34 cellular contexts compared by ENCODE assay signal in genomic region chr3:35044185-35044584, GRCh38.
"Had no signal": no experiment of that assay in that cellular context is flagged by ENCODE, and none has a peak within 500 bp of the region (broad histone marks: within the 10 kb centered on the region; RNA-seq: fewer than 3 reads in every experiment).

No MANE protein-coding gene starts in this region.

- H3K9me3 ChIP-seq: adrenal gland, body of pancreas, esophagus squamous epithelium, gastroesophageal sphincter had no signal

- H3K27ac ChIP-seq: adrenal gland, body of pancreas, epithelial cell of prostate, esophagus squamous epithelium, gastroesophageal sphincter had no signal

- H3K36me3 Mint-ChIP-seq: activated CD4-positive, alpha-beta memory T cell treated with anti-CD3 and anti-CD28 coated beads for 36 hours; activated CD8-positive, alpha-beta memory T cell treated with anti-CD3 and anti-CD28 coated beads, Interleukin-2, amount 10 ng/mL, durations not matched to agents 7 days and 5 days; activated naive CD4-positive, alpha-beta T cell treated with anti-CD3 and anti-CD28 coated beads, Interleukin-2, amount 50 U/mL, for 24 hours; activated naive CD8-positive, alpha-beta T cell treated with anti-CD3 and anti-CD28 coated beads for 36 hours had no signal

- H3K4me1 Mint-ChIP-seq: activated CD4-positive, alpha-beta T cell treated with anti-CD3 and anti-CD28 coated beads for 36 hours; activated CD4-positive, alpha-beta T cell treated with anti-CD3 and anti-CD28 coated beads, Interleukin-2, amount 10 ng/mL, durations not matched to agents 24 days and 14 days; activated CD8-positive, alpha-beta memory T cell treated with anti-CD3 and anti-CD28 coated beads, Interleukin-2, amount 10 ng/mL, durations not matched to agents 7 days and 5 days; activated naive CD4-positive, alpha-beta T cell treated with anti-CD3 and anti-CD28 coated beads, Interleukin-2, amount 50 U/mL, for 24 hours; activated naive CD8-positive, alpha-beta T cell treated with anti-CD3 and anti-CD28 coated beads for 36 hours; activated naive CD8-positive, alpha-beta T cell treated with anti-CD3 and anti-CD28 coated beads, Interleukin-2, amount 50 U/mL, for 24 hours had no signal

- H3K4me3 Mint-ChIP-seq: activated CD4-positive, alpha-beta memory T cell treated with anti-CD3 and anti-CD28 coated beads for 36 hours; activated CD4-positive, alpha-beta T cell treated with anti-CD3 and anti-CD28 coated beads for 36 hours; activated CD4-positive, alpha-beta T cell treated with anti-CD3 and anti-CD28 coated beads, Interleukin-2, amount 10 ng/mL, durations not matched to agents 24 days and 14 days; activated CD8-positive, alpha-beta memory T cell treated with anti-CD3 and anti-CD28 coated beads, Interleukin-2, amount 10 ng/mL, durations not matched to agents 7 days and 5 days; activated CD8-positive, alpha-beta T cell treated with anti-CD3 and anti-CD28 coated beads, Interleukin-2, amount 10 ng/mL, durations not matched to agents 7 days and 5 days; activated naive CD4-positive, alpha-beta T cell treated with anti-CD3 and anti-CD28 coated beads for 36 hours; activated naive CD4-positive, alpha-beta T cell treated with anti-CD3 and anti-CD28 coated beads, Interleukin-2, amount 50 U/mL, for 24 hours; activated naive CD8-positive, alpha-beta T cell treated with anti-CD3 and anti-CD28 coated beads for 36 hours; activated naive CD8-positive, alpha-beta T cell treated with anti-CD3 and anti-CD28 coated beads, Interleukin-2, amount 50 U/mL, for 24 hours; activated T-helper 1 cell treated with anti-CD3 and anti-CD28 coated beads, Interleukin-12 subunit alpha, Interleukin-12 subunit beta, Interleukin-2, Interleukin-4 antibody, amounts not matched to agents 30 ng/mL and 10 ng/mL and 1 ng/mL, durations not matched to agents 14 hours and 24 hours and 36 hours; effector memory CD8-positive, alpha-beta T cell had no signal

- H3K4me1 ChIP-seq: adrenal gland, esophagus squamous epithelium, gastroesophageal sphincter had no signal

- H3K9me3 Mint-ChIP-seq: activated CD4-positive, alpha-beta memory T cell treated with anti-CD3 and anti-CD28 coated beads for 36 hours; activated CD4-positive, alpha-beta T cell treated with anti-CD3 and anti-CD28 coated beads, Interleukin-2, amount 10 ng/mL, durations not matched to agents 24 days and 14 days; activated naive CD4-positive, alpha-beta T cell treated with anti-CD3 and anti-CD28 coated beads for 36 hours; activated naive CD4-positive, alpha-beta T cell treated with anti-CD3 and anti-CD28 coated beads, Interleukin-2, amount 50 U/mL, for 24 hours; activated naive CD8-positive, alpha-beta T cell treated with anti-CD3 and anti-CD28 coated beads for 36 hours; activated naive CD8-positive, alpha-beta T cell treated with anti-CD3 and anti-CD28 coated beads, Interleukin-2, amount 50 U/mL, for 24 hours; activated T-helper 1 cell treated with anti-CD3 and anti-CD28 coated beads, Interleukin-12 subunit alpha, Interleukin-12 subunit beta, Interleukin-2, Interleukin-4 antibody, amounts not matched to agents 30 ng/mL and 10 ng/mL and 1 ng/mL, durations not matched to agents 14 hours and 24 hours and 36 hours; activated T-helper 2 cell treated with anti-CD3 and anti-CD28 coated beads, Interferon-gamma antibody, Interleukin-2, Interleukin-4, amounts not matched to agents 10 μg/mL and 5 μg/mL and 100 μg/mL, durations not matched to agents 14 hours and 24 hours and 36 hours had no signal

- H3K4me3 ChIP-seq: adrenal gland, body of pancreas, esophagus squamous epithelium, gastroesophageal sphincter had no signal

- H3K27ac Mint-ChIP-seq: activated CD4-positive, alpha-beta memory T cell treated with anti-CD3 and anti-CD28 coated beads for 36 hours; activated CD4-positive, alpha-beta T cell treated with anti-CD3 and anti-CD28 coated beads for 36 hours; activated CD4-positive, alpha-beta T cell treated with anti-CD3 and anti-CD28 coated beads, Interleukin-2, amount 10 ng/mL, durations not matched to agents 24 days and 14 days; activated CD8-positive, alpha-beta memory T cell treated with anti-CD3 and anti-CD28 coated beads, Interleukin-2, amount 10 ng/mL, durations not matched to agents 7 days and 5 days; activated CD8-positive, alpha-beta T cell treated with anti-CD3 and anti-CD28 coated beads, Interleukin-2, amount 10 ng/mL, durations not matched to agents 7 days and 5 days; activated naive CD4-positive, alpha-beta T cell treated with anti-CD3 and anti-CD28 coated beads for 36 hours; activated naive CD4-positive, alpha-beta T cell treated with anti-CD3 and anti-CD28 coated beads, Interleukin-2, amount 50 U/mL, for 24 hours; activated naive CD8-positive, alpha-beta T cell treated with anti-CD3 and anti-CD28 coated beads for 36 hours; activated naive CD8-positive, alpha-beta T cell treated with anti-CD3 and anti-CD28 coated beads, Interleukin-2, amount 50 U/mL, for 24 hours; activated T-helper 1 cell treated with anti-CD3 and anti-CD28 coated beads, Interleukin-12 subunit alpha, Interleukin-12 subunit beta, Interleukin-2, Interleukin-4 antibody, amounts not matched to agents 30 ng/mL and 10 ng/mL and 1 ng/mL, durations not matched to agents 14 hours and 24 hours and 36 hours; activated T-helper 2 cell treated with anti-CD3 and anti-CD28 coated beads, Interferon-gamma antibody, Interleukin-2, Interleukin-4, amounts not matched to agents 10 μg/mL and 5 μg/mL and 100 μg/mL, durations not matched to agents 14 hours and 24 hours and 36 hours; effector memory CD8-positive, alpha-beta T cell had no signal

- ATAC-seq: activated CD4-positive, alpha-beta T cell treated with anti-CD3 and anti-CD28 coated beads for 36 hours; activated CD8-positive, alpha-beta memory T cell treated with anti-CD3 and anti-CD28 coated beads, Interleukin-2, amount 10 ng/mL, durations not matched to agents 7 days and 5 days; activated CD8-positive, alpha-beta T cell treated with anti-CD3 and anti-CD28 coated beads, Interleukin-2, amount 10 ng/mL, durations not matched to agents 7 days and 5 days; activated naive CD8-positive, alpha-beta T cell treated with anti-CD3 and anti-CD28 coated beads, Interleukin-2, amount 50 U/mL, for 24 hours; body of pancreas; effector memory CD8-positive, alpha-beta T cell; gastroesophageal sphincter had no signal

- FAIRE-seq: colon, endometrium, endothelial cell of umbilical vein had no signal

- H3K27me3 Mint-ChIP-seq: activated CD4-positive, alpha-beta memory T cell treated with anti-CD3 and anti-CD28 coated beads for 36 hours; activated CD4-positive, alpha-beta T cell treated with anti-CD3 and anti-CD28 coated beads for 36 hours; activated CD4-positive, alpha-beta T cell treated with anti-CD3 and anti-CD28 coated beads, Interleukin-2, amount 10 ng/mL, durations not matched to agents 24 days and 14 days; activated CD8-positive, alpha-beta memory T cell treated with anti-CD3 and anti-CD28 coated beads, Interleukin-2, amount 10 ng/mL, durations not matched to agents 7 days and 5 days; activated naive CD4-positive, alpha-beta T cell treated with anti-CD3 and anti-CD28 coated beads, Interleukin-2, amount 50 U/mL, for 24 hours; activated naive CD8-positive, alpha-beta T cell treated with anti-CD3 and anti-CD28 coated beads for 36 hours; activated naive CD8-positive, alpha-beta T cell treated with anti-CD3 and anti-CD28 coated beads, Interleukin-2, amount 50 U/mL, for 24 hours; effector memory CD8-positive, alpha-beta T cell had no signal

- H3K27me3 ChIP-seq: adrenal gland, body of pancreas, esophagus squamous epithelium, gastroesophageal sphincter had no signal

- H3K36me3 ChIP-seq: adrenal gland, esophagus squamous epithelium, gastroesophageal sphincter had no signal

- DNase-seq: activated CD4-positive, alpha-beta memory T cell treated with anti-CD3 and anti-CD28 coated beads for 36 hours; activated CD4-positive, alpha-beta T cell treated with anti-CD3 and anti-CD28 coated beads for 36 hours; activated CD4-positive, alpha-beta T cell treated with anti-CD3 and anti-CD28 coated beads, Interleukin-2, amount 10 ng/mL, durations not matched to agents 24 days and 14 days; activated CD4-positive, CD25-positive, alpha-beta regulatory T cell; activated CD4-positive, CD25-positive, alpha-beta regulatory T cell treated with anti-CD3 and anti-CD28 coated beads, Interleukin-2, amount 50 U/mL, for 72 hours; activated CD8-positive, alpha-beta memory T cell treated with anti-CD3 and anti-CD28 coated beads, Interleukin-2, amount 10 ng/mL, durations not matched to agents 7 days and 5 days; activated CD8-positive, alpha-beta memory T cell treated with anti-CD3 and anti-CD28 coated beads, Interleukin-2, amount 50 U/mL, for 4 hours; activated CD8-positive, alpha-beta T cell treated with anti-CD3 and anti-CD28 coated beads, Interleukin-2, amount 10 ng/mL, durations not matched to agents 7 days and 5 days; activated effector memory CD4-positive, alpha-beta T cell treated with anti-CD3 and anti-CD28 coated beads, Interleukin-2, amount 50 U/mL, for 16 hours; activated naive CD4-positive, alpha-beta T cell treated with anti-CD3 and anti-CD28 coated beads for 36 hours; activated naive CD8-positive, alpha-beta T cell treated with anti-CD3 and anti-CD28 coated beads for 36 hours; activated naive CD8-positive, alpha-beta T cell treated with anti-CD3 and anti-CD28 coated beads, Interleukin-2, amount 50 U/mL, for 24 hours; activated T-cell treated with anti-CD3 and anti-CD28 coated beads, Interleukin-2, amount 50 U/mL, for 1 hour; activated T-cell treated with anti-CD3 and anti-CD28 coated beads, Interleukin-2, amount 50 U/mL, for 48 hours; adrenal gland; amygdala; aorta; body of pancreas; caudate nucleus; cortex of kidney; dermis blood vessel endothelial cell; effector CD4-positive, alpha-beta T cell; effector memory CD8-positive, alpha-beta T cell; esophagus squamous epithelium; foreskin melanocyte; T-helper 2 cell had no signal
